In the genomic region with DNA sequence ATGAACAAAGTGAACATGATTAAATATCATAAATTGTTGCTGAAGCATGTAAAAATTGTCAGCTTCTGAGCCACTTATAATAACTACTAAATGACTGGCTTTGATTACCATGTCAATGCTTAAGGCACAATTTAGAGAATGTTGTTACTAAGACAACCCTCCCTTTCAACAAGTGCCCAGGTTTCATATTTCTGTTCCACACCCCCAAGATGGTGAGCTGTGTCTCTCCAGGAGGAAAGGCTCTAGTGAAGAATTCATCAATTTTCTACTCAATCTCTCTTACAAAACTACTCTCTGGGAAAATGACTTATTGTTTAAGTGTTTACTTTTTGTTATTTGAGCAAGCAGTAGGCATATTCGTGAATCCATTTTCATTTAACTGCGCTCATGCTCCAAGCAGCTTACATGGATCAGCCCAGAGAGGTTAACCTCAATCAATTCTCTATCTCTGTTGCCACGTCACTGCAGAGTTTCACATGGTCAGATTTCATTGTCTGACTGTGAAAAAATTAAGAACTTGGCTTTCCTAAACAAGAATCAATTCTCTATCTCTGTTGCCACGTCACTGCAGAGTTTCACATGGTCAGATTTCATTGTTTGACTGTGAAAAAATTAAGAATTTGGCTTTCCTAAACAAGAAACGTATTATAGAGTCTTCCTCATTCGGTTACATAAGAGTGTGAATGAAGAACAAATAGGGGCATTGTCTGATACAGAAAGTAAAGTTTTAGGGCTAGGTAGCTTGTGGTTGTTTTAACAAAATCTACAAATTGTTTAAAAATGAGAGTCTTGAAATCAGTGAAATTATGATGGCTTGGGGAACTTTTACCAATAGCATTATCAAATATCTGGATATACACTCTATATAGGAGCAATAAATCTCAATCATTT, we compare ENCODE assay signal across 1 cellular context.
TF ChIP-seq lines count a peak whose summit lies in the region.

No MANE protein-coding gene starts in this region.

TF ChIP-seq in H1, 55 proteins besides CTCF, POLR2A, EP300 and RAD21 (continued from another document):
- TF ChIP-seq, protein P1, sequence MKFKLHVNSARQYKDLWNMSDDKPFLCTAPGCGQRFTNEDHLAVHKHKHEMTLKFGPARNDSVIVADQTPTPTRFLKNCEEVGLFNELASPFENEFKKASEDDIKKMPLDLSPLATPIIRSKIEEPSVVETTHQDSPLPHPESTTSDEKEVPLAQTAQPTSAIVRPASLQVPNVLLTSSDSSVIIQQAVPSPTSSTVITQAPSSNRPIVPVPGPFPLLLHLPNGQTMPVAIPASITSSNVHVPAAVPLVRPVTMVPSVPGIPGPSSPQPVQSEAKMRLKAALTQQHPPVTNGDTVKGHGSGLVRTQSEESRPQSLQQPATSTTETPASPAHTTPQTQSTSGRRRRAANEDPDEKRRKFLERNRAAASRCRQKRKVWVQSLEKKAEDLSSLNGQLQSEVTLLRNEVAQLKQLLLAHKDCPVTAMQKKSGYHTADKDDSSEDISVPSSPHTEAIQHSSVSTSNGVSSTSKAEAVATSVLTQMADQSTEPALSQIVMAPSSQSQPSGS (IDR thresholded peaks at IDR 0.05; ENCODE audit: low read length), result no peak
- TF ChIP-seq PHF8 (conservative IDR thresholded peaks at IDR 0.05; ENCODE audit: low read depth, low read length), result no peak
- no peak for TF ChIP-seq EGR1 (IDR thresholded peaks at IDR 0.05; ENCODE audit: borderline replicate concordance, low read depth, low read length)
- no peak for TF ChIP-seq POLR2AphosphoS5 (IDR thresholded peaks at IDR 0.05; ENCODE audit: low read depth, low read length)
- no peak for TF ChIP-seq SP2 (IDR thresholded peaks at IDR 0.05; ENCODE audit: low read length)
- no peak for TF ChIP-seq MAFK (IDR thresholded peaks at IDR 0.05; ENCODE audit: low read depth, low read length)
- no peak for TF ChIP-seq RBBP5 (IDR thresholded peaks at IDR 0.05; ENCODE audit: borderline replicate concordance, low read depth, low read length)
- TF ChIP-seq KDM1A (IDR thresholded peaks at IDR 0.05; ENCODE audit: borderline replicate concordance, low read length), result no peak
